12 cellular contexts compared by ENCODE assay signal in the genomic region with DNA sequence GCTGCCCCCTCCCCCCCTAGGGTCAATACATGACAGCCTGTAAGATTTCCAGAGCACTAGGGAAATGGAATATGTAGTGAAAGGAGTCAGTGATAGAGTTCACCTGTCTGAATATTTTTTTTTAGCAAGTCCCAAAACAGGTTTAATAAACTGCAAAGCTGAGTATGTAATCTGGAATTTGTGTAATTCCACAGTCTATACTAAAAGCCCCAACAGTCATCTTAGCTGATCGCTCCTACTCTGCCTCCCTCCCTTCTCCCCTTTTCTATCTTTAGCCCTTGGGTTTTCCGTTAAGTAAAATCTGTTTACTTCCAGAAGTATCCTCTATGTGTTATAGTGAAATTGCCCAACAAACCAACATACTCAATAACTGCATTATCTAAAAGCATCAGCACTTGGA. TPM values are rescaled to one million over a fixed set of nuclear protein-coding genes. Genes with fewer than 3 reads are reported as not detected.
DNase-seq lines count a peak whose midpoint lies in the region; ATAC-seq, FAIRE-seq and TF ChIP-seq lines count a peak whose summit lies in the region.
"Had no signal": no experiment of that assay in that cellular context is flagged by ENCODE, and none has a peak within 500 bp of the region (broad histone marks: within the 10 kb centered on the region; RNA-seq: fewer than 3 reads in every experiment).

No MANE protein-coding gene starts in this region.

- BruUV-seq in HepG2 (replicated peaks; lab: Mats Ljungman, UMichigan): no TSS peak

- intact Hi-C loops in HepG2 (cut with micrococcal nuclease; ENCODE audit: unreplicated experiment): no loop called here

- TF ChIP-seq CTCF in RWPE1 (conservative IDR thresholded peaks at IDR 0.05; ENCODE audit: low read depth) (no peak), fibroblast of lung (conservative IDR thresholded peaks at IDR 0.05 in 1 of 2, IDR thresholded peaks at IDR 0.05 in 1 of 2; ENCODE audit: low read depth in 1 of 2, low read length in 2 of 2) (no peak), HepG2 (CRISPR knock-in tag; IDR thresholded peaks at IDR 0.05) (no peak)

- H3K9me3 Mint-ChIP-seq in CD8-positive, alpha-beta memory T cell: peaks cover 0 to 2% (median 0%) of the 10 kb centered on the region in 5 donors

- 57% methylated on average over 2 of the region's 2 CpGs for WGBS in HepG2 (ENCODE audit: low lambda C conversion rate)

- H3K36me3 ChIP-seq in ES-I3 (ENCODE audit: insufficient read depth, low read length) (no peaks in the 10 kb centered on the region), fibroblast of lung (ENCODE audit: control insufficient read depth, insufficient read depth, low read length) (no peaks in the 10 kb centered on the region), skeletal muscle satellite cell (ENCODE audit: insufficient read depth, low read length) (no peaks in the 10 kb centered on the region), HepG2 (replicated peaks in 1 of 2; ENCODE audit: control insufficient read depth in 1 of 2, insufficient read depth in 2 of 2, low read length in 2 of 2) (no peaks in the 10 kb centered on the region)
- no peaks in the 10 kb centered on the region for H3K36me3 ChIP-seq in CD8-positive, alpha-beta memory T cell (ENCODE audit: insufficient read depth, low read length)

- POLR2A ChIA-PET in RWPE1 (lab: Yijun Ruan, JAX; ENCODE audit: low non-redundant PET) (no interaction called here), HepG2 (lab: Yijun Ruan, JAX) (no interaction called here)
- POLR2A ChIA-PET in CD8-positive, alpha-beta memory T cell (lab: Charles Lee): no interaction called here

- no peak for TF ChIP-seq RAD21 in HepG2 (CRISPR knock-in tag; IDR thresholded peaks at IDR 0.05)

- no peak for ATAC-seq in HG03439 (IDR thresholded peaks at IDR 0.05; ENCODE audit: unreplicated experiment)
- ATAC-seq in HepG2: no peak

- no peak for TF ChIP-seq EP300 in HepG2 (IDR thresholded peaks at IDR 0.05; ENCODE audit: low read depth in 2 of 2, low read length in 2 of 2)
- TF ChIP-seq EP300 in HepG2 (CRISPR knock-in tag; IDR thresholded peaks at IDR 0.05; ENCODE audit: borderline replicate concordance): no peak

- H3K4me2 ChIP-seq in fibroblast of lung (ENCODE audit: extremely low read depth, insufficient read depth, low read length) (peak overlapping the region; percentile 69), skeletal muscle satellite cell (ENCODE audit: low read length) (peak overlapping the region; percentile 98), HepG2 (ENCODE audit: low read depth, low read length) (no peak overlapping the region)

- H2AFZ ChIP-seq in fibroblast of lung (ENCODE audit: low read length) (no peak overlapping the region), HepG2 (ENCODE audit: low read length) (no peak overlapping the region)

- H3K27ac Mint-ChIP-seq in CD8-positive, alpha-beta memory T cell: no peak overlapping the region

- H3K4me3 ChIP-seq in fibroblast of lung (replicated peaks in 1 of 4; ENCODE audit: control extremely low read depth in 1 of 4, insufficient read depth in 1 of 4, low read depth in 3 of 4, low read length in 4 of 4) (no peak overlapping the region), skeletal muscle satellite cell (ENCODE audit: low read length) (peak overlapping the region; percentile 93), HepG2 (replicated peaks in 1 of 3; ENCODE audit: insufficient read depth in 1 of 3, low read depth in 2 of 3, low read length in 3 of 3) (no peak overlapping the region)
- no peak overlapping the region for H3K4me3 ChIP-seq in CD8-positive, alpha-beta memory T cell (ENCODE audit: low read length)

- H4K20me1 ChIP-seq in fibroblast of lung (ENCODE audit: control insufficient read depth, extremely low read depth, insufficient read depth, low read length): no peaks in the 10 kb centered on the region
- no peaks in the 10 kb centered on the region for H4K20me1 ChIP-seq in HepG2 (ENCODE audit: insufficient read depth, low read length)

- H3K4me1 ChIP-seq in ES-I3 (ENCODE audit: insufficient read depth, low read length) (peaks cover 40% of the 10 kb centered on the region), fibroblast of lung (ENCODE audit: control insufficient read depth, extremely low read depth, insufficient read depth, low read length) (peaks cover 23% of the 10 kb centered on the region), skeletal muscle satellite cell (ENCODE audit: control insufficient read depth, insufficient read depth, low read length) (peaks cover 72% of the 10 kb centered on the region), HepG2 (ENCODE audit: insufficient read depth, low read length) (no peaks in the 10 kb centered on the region)
- H3K4me1 ChIP-seq in CD8-positive, alpha-beta memory T cell (ENCODE audit: insufficient read depth, low read length): no peaks in the 10 kb centered on the region

- H3K9ac ChIP-seq in ES-I3 (ENCODE audit: low read depth, low read length): peak overlapping the region; percentile 39; the same call in 1 of the 2 replicates
- H3K9ac ChIP-seq in fibroblast of lung (ENCODE audit: insufficient read depth, low read length): no peak overlapping the region
- peak overlapping the region; percentile 94 for H3K9ac ChIP-seq in skeletal muscle satellite cell (ENCODE audit: low read depth, low read length)
- H3K9ac ChIP-seq in HepG2 (ENCODE audit: insufficient read depth, low read depth, low read length): no peak overlapping the region

- no peaks in the 10 kb centered on the region for H3K27me3 ChIP-seq in fibroblast of lung (ENCODE audit: control insufficient read depth, insufficient read depth, low read length)
- no peaks in the 10 kb centered on the region for H3K27me3 ChIP-seq in skeletal muscle satellite cell (ENCODE audit: control insufficient read depth, insufficient read depth, low read length)
- peaks cover 15% of the 10 kb centered on the region for H3K27me3 ChIP-seq in CD8-positive, alpha-beta memory T cell (ENCODE audit: insufficient read depth, low read length, poor library complexity, severe bottlenecking)
- peaks cover 9 to 40% of the 10 kb centered on the region in 2 experiments; a peak in 4 of 5 replicates for H3K27me3 ChIP-seq in HepG2 (ENCODE audit: control insufficient read depth in 1 of 2, insufficient read depth in 2 of 2, low read length in 2 of 2)

- H3K4me3 Mint-ChIP-seq in CD8-positive, alpha-beta memory T cell: no peak overlapping the region

- in situ Hi-C loops in HepG2 (cut with HindIII; ENCODE audit: extremely low pct_ligation_motif_present, low pct_unique_long_range_greater_than_20kb): loop anchor here (10.0 kb wide), 1 partner anchor 365 kb away; no protein-coding TSS in a partner anchor

- H3K9me3 ChIP-seq in ES-I3 (ENCODE audit: control insufficient read depth, insufficient read depth, low read length) (no peaks in the 10 kb centered on the region), fibroblast of lung (ENCODE audit: control insufficient read depth, insufficient read depth, low read depth, low read length) (no peaks in the 10 kb centered on the region), skeletal muscle satellite cell (replicated peaks; ENCODE audit: low read length) (no peaks in the 10 kb centered on the region), HepG2 (ENCODE audit: low read length) (no peaks in the 10 kb centered on the region)
- no peaks in the 10 kb centered on the region for H3K9me3 ChIP-seq in CD8-positive, alpha-beta memory T cell (ENCODE audit: low read length)

- peak overlapping the region; percentile 99 for H3K27ac ChIP-seq in RWPE1
- H3K27ac ChIP-seq in fibroblast of lung (ENCODE audit: insufficient read depth, low read length): peak overlapping the region; percentile 30
- H3K27ac ChIP-seq in CD8-positive, alpha-beta memory T cell (ENCODE audit: low read depth, low read length): no peak overlapping the region
- no peak overlapping the region for H3K27ac ChIP-seq in HepG2 (ENCODE audit: extremely low read length, insufficient read depth, low read length)

- H3K36me3 Mint-ChIP-seq in CD8-positive, alpha-beta memory T cell: no peaks in the 10 kb centered on the region

- peaks cover 0 to 3% (median 0%) of the 10 kb centered on the region in 3 donors for H3K4me1 Mint-ChIP-seq in CD8-positive, alpha-beta memory T cell

- H3K79me2 ChIP-seq in fibroblast of lung (ENCODE audit: control insufficient read depth, insufficient read depth, low read length): peaks cover 14% of the 10 kb centered on the region
- H3K79me2 ChIP-seq in HepG2 (ENCODE audit: insufficient read depth, low read length): no peaks in the 10 kb centered on the region

- CTCF ChIA-PET in RWPE1 (lab: Yijun Ruan, JAX) (interaction anchor here (1.0 to 1.6 kb wide), 5 partner anchors 13 to 816 kb away, joined by 3 to 7 read pairs (median 5); no protein-coding TSS in a partner anchor), HepG2 (lab: Yijun Ruan, JAX; ENCODE audit: low intra/inter-chr PET ratio, low total read pairs) (no interaction called here)
- CTCF ChIA-PET in CD8-positive, alpha-beta memory T cell (lab: Charles Lee): no interaction called here

- DNase-seq in RWPE1 (ENCODE audit: low spot score) (peak; percentile 35), fibroblast of lung (ENCODE audit: low read depth in 2 of 2) (peak; percentile 34 to 68), erythroblast (lab: John Stamatoyannopoulos, UW) (no peak), HepG2 (ENCODE audit: low spot score) (no peak)
- no peak for DNase-seq in CD8-positive, alpha-beta memory T cell
- DNase-seq: activated CD8-positive, alpha-beta memory T cell treated with anti-CD3 and anti-CD28 coated beads, Interleukin-2, amount 50 U/mL, for 4 hours; activated naive CD4-positive, alpha-beta T cell treated with anti-CD3 and anti-CD28 coated beads, Interleukin-2, amount 50 U/mL, for 16 hours; NCI-H2171 had no signal

- TF ChIP-seq POLR2A in erythroblast (IDR thresholded peaks at IDR 0.05; ENCODE audit: low read length) (no peak), HepG2 (IDR thresholded peaks at IDR 0.05; ENCODE audit: insufficient read depth in 1 of 2, low read depth in 2 of 2, low read length in 2 of 2) (no peak)

- FAIRE-seq in HepG2 (lab: Jason Lieb, UNC): no peak
- FAIRE-seq: colon had no signal

- peaks cover 29 to 45% of the 10 kb centered on the region in 2 donors for H3K27me3 Mint-ChIP-seq in CD8-positive, alpha-beta memory T cell

RNA-seq across cellular contexts. Expression of a gene that starts 3.5 kb away (rescaled TPM):
- total RNA-seq in fibroblast of lung (21.1 and 27.6 TPM in 2 replicates), HepG2 (2016; rRNA removed; fragmentation: Illumina TruSeq; extraction: Trizol) (not detected in 2 replicates)
- polyA plus RNA-seq in fibroblast of lung (40.1 and 96.7 TPM in 2 replicates), HepG2 (2011; rRNA removed) (0.01 TPM in 1 of 2 replicates, not detected in the other)
- polyA plus RNA-seq in fibroblast of lung (2012): 27.4 and 60.6 TPM in 2 replicates
- 16.2 and 61.0 TPM in 2 replicates for polyA minus RNA-seq in fibroblast of lung (ENCODE audit: low replicate concordance)
- total RNA-seq in skeletal muscle satellite cell (2012; rRNA removed): 26.2 and 26.6 TPM in 2 replicates
- not detected for total RNA-seq in CD8-positive, alpha-beta memory T cell
- not detected for polyA plus RNA-seq in CD8-positive, alpha-beta memory T cell
- total RNA-seq in HepG2 (2016; cell fraction: cytosol; rRNA removed; fragmentation: Illumina TruSeq; extraction: Trizol; ENCODE audit: low read depth): not detected in 2 replicates
- not detected in 2 replicates for total RNA-seq in HepG2 (2016; cell fraction: insoluble cytoplasmic fraction; rRNA removed; fragmentation: Illumina TruSeq; extraction: Trizol)
- total RNA-seq in HepG2 (2016; cell fraction: membrane; rRNA removed; fragmentation: Illumina TruSeq; extraction: Trizol): not detected in 2 replicates
- total RNA-seq in HepG2 (2016; cell fraction: nucleus; rRNA removed; fragmentation: Illumina TruSeq; extraction: Trizol): not detected in 2 replicates
- polyA plus RNA-seq in HepG2 (2011; cell fraction: cytosol; rRNA removed): not detected in 2 replicates
- polyA plus RNA-seq in HepG2 (2011; cell fraction: nucleus; rRNA removed): not detected in 2 replicates
- 0.11 TPM in 1 of 2 replicates, not detected in the other for polyA plus RNA-seq in HepG2 (2012)
- not detected in 2 replicates for polyA plus RNA-seq in HepG2 (2016; cell fraction: cytosol; fragmentation: Illumina TruSeq; extraction: Trizol; ENCODE audit: low read depth)
- not detected in 2 replicates for polyA plus RNA-seq in HepG2 (2016; cell fraction: insoluble cytoplasmic fraction; fragmentation: Illumina TruSeq; extraction: Trizol; ENCODE audit: low read depth)
- not detected in 2 replicates for polyA plus RNA-seq in HepG2 (2016; cell fraction: membrane; fragmentation: Illumina TruSeq; extraction: Trizol; ENCODE audit: low read depth)
- not detected in 2 replicates for polyA plus RNA-seq in HepG2 (2016; cell fraction: nucleus; fragmentation: Illumina TruSeq; extraction: Trizol; ENCODE audit: insufficient read depth, low read depth)
- polyA minus RNA-seq in HepG2 (2011; rRNA and poly(A)+ RNA removed; ENCODE audit: low replicate concordance): 0.02 and 1.6 TPM in 2 replicates
- not detected in 2 replicates for polyA minus RNA-seq in HepG2 (2011; cell fraction: cytosol; rRNA and poly(A)+ RNA removed)
- 0.25 TPM in 1 of 2 replicates, not detected in the other for polyA minus RNA-seq in HepG2 (2011; cell fraction: nucleus; rRNA and poly(A)+ RNA removed)

Comparison
In these comparisons a context has a peak if more than half of its experiments do, and no peak if none do; other contexts are left out.
1. H3K9ac ChIP-seq: peak in ES-I3 (single experiment) and skeletal muscle satellite cell (single experiment); none in fibroblast of lung (single experiment) and HepG2 (single experiment).
2. DNase-seq: peak in RWPE1 (single experiment) and fibroblast of lung (2 of 2); none in CD8-positive, alpha-beta memory T cell (0 of 5), erythroblast (0 of 2) and HepG2 (single experiment).
3. H3K27ac ChIP-seq: peak in RWPE1 (single experiment) and fibroblast of lung (single experiment); none in CD8-positive, alpha-beta memory T cell (single experiment) and HepG2 (single experiment).
4. RNA of a gene that starts 3.5 kb away (total RNA-seq): 21.1 to 27.6 TPM in fibroblast of lung; not detected in CD8-positive, alpha-beta memory T cell and not detected in HepG2; every median in the first group is over 10 times any median in the second.